In the genomic region with DNA sequence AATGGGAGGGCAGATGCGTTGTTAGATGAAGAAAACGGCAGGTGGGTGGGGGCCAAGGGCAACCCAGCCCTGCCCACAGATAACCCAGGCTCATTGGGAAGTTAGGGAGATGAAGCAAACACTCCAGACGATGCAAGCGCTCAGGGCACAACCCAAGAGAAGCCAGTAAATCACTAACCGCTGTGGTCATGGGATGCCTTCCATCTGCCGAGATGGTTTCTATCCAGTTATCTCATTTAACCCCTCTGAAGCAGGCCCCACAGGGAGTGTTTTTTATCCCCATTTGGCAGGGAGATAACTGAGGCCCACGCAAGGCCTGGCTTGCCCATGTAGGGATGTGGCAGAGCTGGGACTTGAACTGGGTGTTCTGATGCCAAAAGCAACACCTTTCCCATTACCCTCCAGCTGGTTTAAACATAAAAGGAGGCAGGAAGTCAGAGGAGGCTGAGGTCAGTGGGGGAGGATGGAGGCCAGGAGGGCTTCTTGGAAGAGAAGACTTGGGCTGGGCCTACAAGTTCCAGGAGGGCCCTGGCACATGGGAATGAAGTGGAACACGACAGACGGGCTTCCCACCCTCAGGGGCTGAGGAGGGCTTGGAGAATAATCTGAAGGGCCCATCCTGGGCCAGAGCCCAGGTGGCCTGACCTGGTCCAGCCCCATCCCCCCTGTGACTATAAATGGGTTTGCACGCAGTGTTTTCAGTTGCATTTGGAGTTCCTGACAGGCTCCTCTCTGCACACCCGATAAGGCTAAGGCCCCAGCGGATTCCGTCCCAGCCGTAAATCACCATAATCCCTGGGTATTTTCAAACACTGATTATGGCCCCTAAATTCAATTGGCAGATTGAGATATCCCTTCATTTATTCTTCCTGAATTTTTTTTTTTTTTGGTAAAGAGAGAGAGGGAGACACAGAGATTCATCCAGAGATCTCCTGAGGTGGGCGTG, we compare ENCODE assay signal across 24 cellular contexts.
DNase-seq lines count a peak whose midpoint lies in the region; ATAC-seq and TF ChIP-seq lines count a peak whose summit lies in the region.
"Had no signal": no experiment of that assay in that cellular context is flagged by ENCODE, and none has a peak within 500 bp of the region (broad histone marks: within the 10 kb centered on the region; RNA-seq: fewer than 3 reads in every experiment).

No MANE protein-coding gene starts in this region.

- no peaks in the 10 kb centered on the region for H3K36me3 ChIP-seq in IMR-90 (ENCODE audit: control insufficient read depth, insufficient read depth, low read length)
- H3K36me3 ChIP-seq: BE2C, HAP-1 had no signal

- H3K27me3 ChIP-seq in IMR-90 (ENCODE audit: control insufficient read depth, insufficient read depth, low read length): peaks cover 87% of the 10 kb centered on the region
- H3K27me3 ChIP-seq: BE2C had no signal

- CTCF ChIA-PET in IMR-90 (lab: Yijun Ruan, JAX): no interaction called here
- CTCF ChIA-PET in activated naive CD4-positive, alpha-beta T cell treated with anti-CD3 and anti-CD28 coated beads for 36 hours (lab: Charles Lee): no interaction called here

- H3K4me2 ChIP-seq in IMR-90 (ENCODE audit: low read depth, low read length): no peak overlapping the region
- H3K4me2 ChIP-seq: SK-N-SH had no signal

- intact Hi-C loops in IMR-90 (cut with micrococcal nuclease): no loop called here
- intact Hi-C loops in activated naive CD4-positive, alpha-beta T cell treated with anti-CD3 and anti-CD28 coated beads for 36 hours (cut with micrococcal nuclease): no loop called here

- H3K4me3 Mint-ChIP-seq in type B pancreatic cell: no peak overlapping the region
- no peak overlapping the region for H3K4me3 Mint-ChIP-seq in activated naive CD4-positive, alpha-beta T cell treated with anti-CD3 and anti-CD28 coated beads for 36 hours
- H3K4me3 Mint-ChIP-seq: CD14-positive monocyte; CD8-positive, alpha-beta memory T cell; IgD-negative memory B cell had no signal

- ATAC-seq in IMR-90 (ENCODE audit: low read depth): no peak
- ATAC-seq: PC-3 had no signal

- no peak overlapping the region for H3K23ac ChIP-seq in IMR-90 (ENCODE audit: low read depth, low read length)

- no peak overlapping the region for H4K8ac ChIP-seq in IMR-90 (ENCODE audit: low read depth in 2 of 2, low read length in 2 of 2)

- no peak overlapping the region for H4K91ac ChIP-seq in IMR-90 (ENCODE audit: insufficient read depth, low read depth, low read length)

- POLR2A ChIA-PET in IMR-90 (lab: Charles Lee; ENCODE audit: unreplicated experiment): no interaction called here

- dilution Hi-C loops in IMR-90 (cut with HindIII; ENCODE audit: low sequenced_read_pairs, unreplicated experiment): no loop called here

- no peak overlapping the region for H3K56ac ChIP-seq in IMR-90 (ENCODE audit: extremely low read depth, insufficient read depth, low read length)

- 71% methylated on average over 3 of the region's 15 CpGs; no CpG with 5 or more reads in 1 of the 2 experiments for WGBS in IMR-90 (ENCODE audit: extremely low coverage in 2 of 2, insufficient read length in 1 of 2), 2 experiments

- in situ Hi-C loops in IMR-90 (cut with MboI; ENCODE audit: low sequenced_read_pairs): no loop called here

- H2BK20ac ChIP-seq in IMR-90 (ENCODE audit: low read depth, low read length): no peak overlapping the region

- DNase-seq in ELF-1 (ENCODE audit: low read depth, low spot score): peak; percentile 23
- DNase-seq in IMR-90: no peak
- DNase-seq in fibroblast of the aortic adventitia (ENCODE audit: low read depth): peak; percentile 6
- DNase-seq in type B pancreatic cell (ENCODE audit: extremely low spot score, unreplicated experiment): no peak
- no peak for DNase-seq in AG08395 (ENCODE audit: low spot score)
- no peak for DNase-seq in NCI-H2171 treated with DMSO at 0.1 percent for 48 hours (lab: John Stamatoyannopoulos, UW)
- DNase-seq in activated naive CD4-positive, alpha-beta T cell treated with anti-CD3 and anti-CD28 coated beads for 36 hours: no peak
- DNase-seq: BE2C; CD8-positive, alpha-beta memory T cell; DMS153; GOT3; NCI-H1048; NCI-H1417; NCI-H1694 treated with DMSO at 0.1 percent for 48 hours; NCI-H2081; NCI-H226; NCI-H510A; NCI-H69; PC-3; SK-N-SH; SW 1271 had no signal

- H4K20me1 ChIP-seq in IMR-90 (ENCODE audit: insufficient read depth, low read length): 0 out of 2 replicates have a peak, but pooled peaks cover 3% of the 10 kb centered on the region

- no peaks in the 10 kb centered on the region for H3K36me3 Mint-ChIP-seq in type B pancreatic cell
- H3K36me3 Mint-ChIP-seq in activated naive CD4-positive, alpha-beta T cell treated with anti-CD3 and anti-CD28 coated beads for 36 hours (ENCODE audit: low read depth): no peaks in the 10 kb centered on the region
- H3K36me3 Mint-ChIP-seq: CD14-positive monocyte; CD8-positive, alpha-beta memory T cell; IgD-negative memory B cell had no signal

- peaks cover 5% of the 10 kb centered on the region; the same call in 1 of the 2 replicates for H3K4me1 ChIP-seq in IMR-90 (ENCODE audit: control insufficient read depth, insufficient read depth, low read length)
- H3K4me1 ChIP-seq: HAP-1 had no signal

- no peak overlapping the region for H4K5ac ChIP-seq in IMR-90 (ENCODE audit: low read depth, low read length)

- H3K9ac ChIP-seq in IMR-90 (ENCODE audit: low read depth, low read length): no peak overlapping the region
- H3K9ac ChIP-seq: SK-N-SH had no signal

- no peak overlapping the region for H2AFZ ChIP-seq in IMR-90 (replicated peaks; ENCODE audit: low read length, poor library complexity)

- no peak for TF ChIP-seq POLR2A in IMR-90 (IDR thresholded peaks at IDR 0.05; ENCODE audit: low read depth, low read length)

- no peak overlapping the region for H3K18ac ChIP-seq in IMR-90 (ENCODE audit: low read depth, low read length)

- peak overlapping the region; percentile 23 for H2AK9ac ChIP-seq in IMR-90 (replicated peaks; ENCODE audit: low read depth, low read length, poor library complexity)

- no peaks in the 10 kb centered on the region for H3K79me1 ChIP-seq in IMR-90 (ENCODE audit: low read depth in 1 of 2, low read length in 2 of 2)

- no peak for TF ChIP-seq RAD21 in IMR-90 (IDR thresholded peaks at IDR 0.05; ENCODE audit: low read length)

- peaks cover 30% of the 10 kb centered on the region for H3K4me1 Mint-ChIP-seq in type B pancreatic cell (ENCODE audit: unreplicated experiment)
- H3K4me1 Mint-ChIP-seq in activated naive CD4-positive, alpha-beta T cell treated with anti-CD3 and anti-CD28 coated beads for 36 hours (ENCODE audit: low read depth): no peaks in the 10 kb centered on the region
- H3K4me1 Mint-ChIP-seq: CD8-positive, alpha-beta memory T cell; IgD-negative memory B cell had no signal

- peak overlapping the region; percentile 60 for H3K27ac Mint-ChIP-seq in type B pancreatic cell
- H3K27ac Mint-ChIP-seq in activated naive CD4-positive, alpha-beta T cell treated with anti-CD3 and anti-CD28 coated beads for 36 hours: no peak overlapping the region
- H3K27ac Mint-ChIP-seq: CD8-positive, alpha-beta memory T cell; IgD-negative memory B cell had no signal

- no peak overlapping the region for H2BK15ac ChIP-seq in IMR-90 (ENCODE audit: low read depth, low read length)

- no peaks in the 10 kb centered on the region for H3K9me3 ChIP-seq in IMR-90 (ENCODE audit: control insufficient read depth, insufficient read depth, low read length)
- H3K9me3 ChIP-seq: BE2C, HAP-1, SK-N-SH had no signal

- no peak overlapping the region for H3K27ac ChIP-seq in IMR-90 (ENCODE audit: insufficient read depth, low read length)

- H3K9me3 Mint-ChIP-seq in type B pancreatic cell: no peaks in the 10 kb centered on the region
- no peaks in the 10 kb centered on the region for H3K9me3 Mint-ChIP-seq in activated naive CD4-positive, alpha-beta T cell treated with anti-CD3 and anti-CD28 coated beads for 36 hours
- H3K9me3 Mint-ChIP-seq: CD14-positive monocyte; CD8-positive, alpha-beta memory T cell; IgD-negative memory B cell had no signal

- TF ChIP-seq CTCF in IMR-90 (conservative IDR thresholded peaks at IDR 0.05; ENCODE audit: low read depth, low read length): no peak
- no peak for TF ChIP-seq CTCF in fibroblast of the aortic adventitia (IDR thresholded peaks at IDR 0.05; ENCODE audit: insufficient read depth, low read length)
- TF ChIP-seq CTCF in type B pancreatic cell (conservative IDR thresholded peaks at IDR 0.05): no peak

- no peak overlapping the region for H3K4me3 ChIP-seq in IMR-90 (ENCODE audit: insufficient read depth, low read depth, low read length)
- no peak overlapping the region for H3K4me3 ChIP-seq in fibroblast of the aortic adventitia (ENCODE audit: low read depth, low read length)
- H3K4me3 ChIP-seq: HAP-1 had no signal

- H3K14ac ChIP-seq in IMR-90 (replicated peaks; ENCODE audit: low read depth, low read length): no peak overlapping the region

- H2BK5ac ChIP-seq in IMR-90 (ENCODE audit: low read depth, low read length, poor library complexity, severe bottlenecking): no peak overlapping the region

- no TSS peak for BruUV-seq in IMR-90 (replicated peaks; lab: Mats Ljungman, UMichigan)

- no peaks in the 10 kb centered on the region for H3K27me3 Mint-ChIP-seq in type B pancreatic cell
- H3K27me3 Mint-ChIP-seq in activated naive CD4-positive, alpha-beta T cell treated with anti-CD3 and anti-CD28 coated beads for 36 hours (ENCODE audit: low read depth): no peaks in the 10 kb centered on the region

- H2AK5ac ChIP-seq in IMR-90 (ENCODE audit: low read depth, low read length): no peak overlapping the region

- no peak overlapping the region for H3K4ac ChIP-seq in IMR-90 (ENCODE audit: low read depth, low read length)

- H2BK120ac ChIP-seq in IMR-90 (ENCODE audit: low read depth, low read length): no peak overlapping the region

- no peaks in the 10 kb centered on the region for H3K9me1 ChIP-seq in IMR-90 (ENCODE audit: insufficient read depth, low read length)

TF ChIP-seq in IMR-90, 13 proteins besides CTCF, POLR2A, EP300 and RAD21:
- TF ChIP-seq FOS (IDR thresholded peaks at IDR 0.05; ENCODE audit: low read depth, low read length) (no peak), BHLHE40 (IDR thresholded peaks at IDR 0.05; ENCODE audit: low read depth, low read length) (no peak), SMC3 (IDR thresholded peaks at IDR 0.05; ENCODE audit: low read depth, low read length) (no peak)

Comparison
In these comparisons a context has a peak if more than half of its experiments do, and no peak if none do; other contexts are left out.
1. DNase-seq: peak in ELF-1 (single experiment) and fibroblast of the aortic adventitia (single experiment); none in IMR-90 (single experiment), type B pancreatic cell (single experiment), AG08395 (single experiment), NCI-H2171 treated with DMSO at 0.1 percent for 48 hours (single experiment) and activated naive CD4-positive, alpha-beta T cell treated with anti-CD3 and anti-CD28 coated beads for 36 hours (single experiment).